ENCODE assay signal across 12 cellular contexts in genomic region chr18:77006305-77007175, GRCh38.
DNase-seq lines count a peak whose midpoint lies in the region; ATAC-seq, FAIRE-seq and TF ChIP-seq lines count a peak whose summit lies in the region.
"Had no signal": no experiment of that assay in that cellular context is flagged by ENCODE, and none has a peak within 500 bp of the region (broad histone marks: within the 10 kb centered on the region; RNA-seq: fewer than 3 reads in every experiment).

No MANE protein-coding gene starts in this region.

- H3K9me3 Mint-ChIP-seq in T-helper 2 cell treated with Interferon-gamma antibody and Interleukin-4, amounts not matched to agents 5 μg/mL and 100 μg/mL, for 36 hours: no peaks in the 10 kb centered on the region
- H3K9me3 Mint-ChIP-seq in central memory CD8-positive, alpha-beta T cell: no peaks in the 10 kb centered on the region
- H3K9me3 Mint-ChIP-seq in activated naive CD8-positive, alpha-beta T cell treated with anti-CD3 and anti-CD28 coated beads for 36 hours: no peaks in the 10 kb centered on the region

- no peaks in the 10 kb centered on the region for H3K27me3 Mint-ChIP-seq in T-helper 2 cell treated with Interferon-gamma antibody and Interleukin-4, amounts not matched to agents 5 μg/mL and 100 μg/mL, for 36 hours (ENCODE audit: low read depth)
- no peaks in the 10 kb centered on the region for H3K27me3 Mint-ChIP-seq in central memory CD8-positive, alpha-beta T cell
- no peaks in the 10 kb centered on the region for H3K27me3 Mint-ChIP-seq in activated naive CD8-positive, alpha-beta T cell treated with anti-CD3 and anti-CD28 coated beads for 36 hours

- no peak overlapping the region for H3K9ac ChIP-seq in HepG2 (ENCODE audit: insufficient read depth, low read depth, low read length)

- H3K4me2 ChIP-seq in HepG2 (ENCODE audit: low read depth, low read length): no peak overlapping the region

- peaks cover 28% of the 10 kb centered on the region for H3K4me1 Mint-ChIP-seq in T-helper 2 cell treated with Interferon-gamma antibody and Interleukin-4, amounts not matched to agents 5 μg/mL and 100 μg/mL, for 36 hours (ENCODE audit: low read depth)
- peaks cover 56% of the 10 kb centered on the region for H3K4me1 Mint-ChIP-seq in central memory CD8-positive, alpha-beta T cell
- H3K4me1 Mint-ChIP-seq in activated naive CD8-positive, alpha-beta T cell treated with anti-CD3 and anti-CD28 coated beads for 36 hours: peaks cover 16% of the 10 kb centered on the region

- TF ChIP-seq POLR2A in HepG2 (IDR thresholded peaks at IDR 0.05; ENCODE audit: insufficient read depth in 1 of 2, low read depth in 2 of 2, low read length in 2 of 2): no peak

- H2AFZ ChIP-seq in HepG2 (ENCODE audit: low read length): no peak overlapping the region

- H3K9me3 ChIP-seq in HepG2 (ENCODE audit: low read length): no peaks in the 10 kb centered on the region

- no peaks in the 10 kb centered on the region for H3K79me2 ChIP-seq in HepG2 (ENCODE audit: insufficient read depth, low read length)

- H3K27ac Mint-ChIP-seq in T-helper 2 cell treated with Interferon-gamma antibody and Interleukin-4, amounts not matched to agents 5 μg/mL and 100 μg/mL, for 36 hours: peak overlapping the region; percentile 15
- H3K27ac Mint-ChIP-seq in central memory CD8-positive, alpha-beta T cell (ENCODE audit: low read depth): peak overlapping the region; percentile 59
- H3K27ac Mint-ChIP-seq in activated naive CD8-positive, alpha-beta T cell treated with anti-CD3 and anti-CD28 coated beads for 36 hours: no peak overlapping the region

- POLR2A ChIA-PET in HepG2 (lab: Yijun Ruan, JAX): interaction anchor here (1.1 kb wide), 1 partner anchor 13 kb away, joined by 3 read pairs; no protein-coding TSS in a partner anchor

- no peak for FAIRE-seq in HepG2 (lab: Jason Lieb, UNC)
- FAIRE-seq: A204.1, bronchial epithelial cell had no signal

- no peaks in the 10 kb centered on the region for H3K27me3 ChIP-seq in HepG2 (ENCODE audit: control insufficient read depth in 1 of 2, insufficient read depth in 2 of 2, low read length in 2 of 2)

- no peak for DNase-seq in T-helper 2 cell treated with Interferon-gamma antibody and Interleukin-4, amounts not matched to agents 5 μg/mL and 100 μg/mL, for 36 hours (ENCODE audit: low spot score)
- DNase-seq in T-helper 2 cell (no peak), HepG2 (ENCODE audit: low spot score) (no peak)
- no peak for DNase-seq in central memory CD8-positive, alpha-beta T cell (ENCODE audit: low spot score in 2 of 2)
- no peak for DNase-seq in activated naive CD8-positive, alpha-beta T cell treated with anti-CD3 and anti-CD28 coated beads for 36 hours
- DNase-seq: NCI-H2227 treated with DMSO at 0.1 percent for 48 hours, SHP77 treated with DMSO at 0.1 percent for 48 hours had no signal

- peaks cover 12% of the 10 kb centered on the region for H3K4me1 ChIP-seq in HepG2 (ENCODE audit: insufficient read depth, low read length)

- TF ChIP-seq RAD21 in HepG2 (CRISPR knock-in tag; IDR thresholded peaks at IDR 0.05): no peak

- intact Hi-C loops in HepG2 (cut with micrococcal nuclease; ENCODE audit: unreplicated experiment): no loop called here

- H3K4me3 Mint-ChIP-seq in T-helper 2 cell treated with Interferon-gamma antibody and Interleukin-4, amounts not matched to agents 5 μg/mL and 100 μg/mL, for 36 hours: no peak overlapping the region
- no peak overlapping the region for H3K4me3 Mint-ChIP-seq in central memory CD8-positive, alpha-beta T cell
- H3K4me3 Mint-ChIP-seq in activated naive CD8-positive, alpha-beta T cell treated with anti-CD3 and anti-CD28 coated beads for 36 hours: no peak overlapping the region

- H3K4me3 ChIP-seq in HepG2 (replicated peaks in 1 of 3; ENCODE audit: insufficient read depth in 1 of 3, low read depth in 2 of 3, low read length in 3 of 3): no peak overlapping the region

- H3K27ac ChIP-seq in HepG2 (ENCODE audit: extremely low read length, insufficient read depth, low read length) (no peak overlapping the region), temporal lobe (ENCODE audit: low read depth, low read length) (peak overlapping the region; percentile 72)

- CTCF ChIA-PET in HepG2 (lab: Yijun Ruan, JAX; ENCODE audit: low intra/inter-chr PET ratio, low total read pairs): no interaction called here

- peaks cover 9% of the 10 kb centered on the region for H3K36me3 Mint-ChIP-seq in T-helper 2 cell treated with Interferon-gamma antibody and Interleukin-4, amounts not matched to agents 5 μg/mL and 100 μg/mL, for 36 hours (ENCODE audit: low read depth)
- H3K36me3 Mint-ChIP-seq in central memory CD8-positive, alpha-beta T cell (ENCODE audit: insufficient read depth): peaks cover 38% of the 10 kb centered on the region
- peaks cover 2% of the 10 kb centered on the region for H3K36me3 Mint-ChIP-seq in activated naive CD8-positive, alpha-beta T cell treated with anti-CD3 and anti-CD28 coated beads for 36 hours

- in situ Hi-C loops in HepG2 (cut with HindIII; ENCODE audit: extremely low pct_ligation_motif_present, low pct_unique_long_range_greater_than_20kb): no loop called here

- no peak for TF ChIP-seq CTCF in HepG2 (CRISPR knock-in tag; IDR thresholded peaks at IDR 0.05)

- BruUV-seq in HepG2 (replicated peaks; lab: Mats Ljungman, UMichigan): no TSS peak

- no peak for ATAC-seq in central memory CD8-positive, alpha-beta T cell (replicated peaks; ENCODE audit: extremely low read depth, poor library complexity, severe bottlenecking)
- ATAC-seq in HepG2 (no peak), HG02973 (IDR thresholded peaks at IDR 0.05; ENCODE audit: unreplicated experiment) (no peak)
- no peak for ATAC-seq in activated CD4-positive, CD25-positive, alpha-beta regulatory T cell treated with anti-CD3 and anti-CD28 coated beads, Interleukin-2, amount 50 U/mL, for 24 hours

- H4K20me1 ChIP-seq in HepG2 (ENCODE audit: insufficient read depth, low read length): no peaks in the 10 kb centered on the region

- no peak for TF ChIP-seq EP300 in HepG2 (IDR thresholded peaks at IDR 0.05; ENCODE audit: low read depth in 2 of 2, low read length in 2 of 2)
- TF ChIP-seq EP300 in HepG2 (CRISPR knock-in tag; IDR thresholded peaks at IDR 0.05; ENCODE audit: borderline replicate concordance): no peak

- WGBS in HepG2 (ENCODE audit: low lambda C conversion rate): 82% methylated on average over 20 of the region's 29 CpGs

- no peaks in the 10 kb centered on the region for H3K36me3 ChIP-seq in HepG2 (replicated peaks in 1 of 2; ENCODE audit: control insufficient read depth in 1 of 2, insufficient read depth in 2 of 2, low read length in 2 of 2)

TF ChIP-seq in HepG2, 621 proteins besides CTCF, POLR2A, EP300 and RAD21 (continues in another document):
- TF ChIP-seq THAP11 (CRISPR knock-in tag; IDR thresholded peaks at IDR 0.05): no peak
- no peak for TF ChIP-seq ZNF234 (CRISPR knock-in tag; conservative IDR thresholded peaks at IDR 0.05)
- no peak for TF ChIP-seq SALL2 (CRISPR knock-in tag; IDR thresholded peaks at IDR 0.05)
- no peak for TF ChIP-seq ZNF775 (CRISPR knock-in tag; IDR thresholded peaks at IDR 0.05; ENCODE audit: borderline replicate concordance)
- no peak for TF ChIP-seq MIXL1 (CRISPR knock-in tag; IDR thresholded peaks at IDR 0.05)
- TF ChIP-seq ZNF281 (CRISPR knock-in tag; IDR thresholded peaks at IDR 0.05; ENCODE audit: borderline replicate concordance): no peak
- no peak for TF ChIP-seq ZFP41 (CRISPR knock-in tag; IDR thresholded peaks at IDR 0.05; ENCODE audit: borderline replicate concordance)
- TF ChIP-seq PBX2 (CRISPR knock-in tag; IDR thresholded peaks at IDR 0.05): no peak
- TF ChIP-seq ZNF547 (CRISPR knock-in tag; IDR thresholded peaks at IDR 0.05): no peak
- TF ChIP-seq CEBPB (IDR thresholded peaks at IDR 0.05; ENCODE audit: borderline replicate concordance, low read depth, low read length): peak; percentile 66; the same call in 1 of the 2 replicates
- TF ChIP-seq HNRNPH1 (optimal IDR thresholded peaks at IDR 0.05; ENCODE audit: low read depth, low read length): no peak
